In the genomic region with DNA sequence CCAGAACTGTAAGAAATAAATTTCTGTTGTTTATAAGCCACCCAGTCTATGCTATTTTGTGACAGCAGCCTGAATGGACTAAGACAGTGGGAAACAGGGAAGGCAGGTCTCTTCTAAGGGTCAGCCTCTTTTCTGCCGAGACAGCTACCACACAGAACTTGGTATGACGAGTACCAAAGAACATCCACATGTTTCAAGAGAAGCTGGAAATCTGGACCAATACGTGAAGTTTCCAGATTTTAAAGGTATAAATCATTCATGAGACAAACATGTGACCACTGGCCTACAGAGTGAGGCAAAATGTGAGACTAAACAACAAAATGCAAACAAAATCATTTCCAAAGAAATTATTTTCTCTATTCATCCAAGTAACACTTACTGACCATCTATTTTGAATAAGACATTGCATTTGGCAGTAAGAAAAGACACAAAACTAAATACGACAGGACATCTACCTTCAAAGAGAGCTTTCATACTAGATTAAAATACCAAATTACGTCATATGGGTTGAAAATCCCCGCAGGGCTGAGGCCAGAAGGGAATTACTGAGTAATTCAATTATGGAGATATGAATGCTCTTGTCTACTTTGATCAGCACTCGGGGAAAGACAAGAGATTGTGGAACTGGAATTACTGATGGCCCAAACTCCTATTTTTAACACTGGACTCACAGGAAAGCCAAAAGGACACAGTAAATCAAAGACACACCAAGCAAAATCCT, we compare ENCODE assay signal across 11 cellular contexts. TPM values are rescaled to one million over a fixed set of nuclear protein-coding genes. Genes with fewer than 3 reads are reported as not detected.
A peak's percentile ranks its signal among the peaks of the same experiment; 100 is the strongest.
DNase-seq lines count a peak whose midpoint lies in the region; ATAC-seq and TF ChIP-seq lines count a peak whose summit lies in the region.
"Had no signal": no experiment of that assay in that cellular context is flagged by ENCODE, and none has a peak within 500 bp of the region (broad histone marks: within the 10 kb centered on the region; RNA-seq: fewer than 3 reads in every experiment).

No MANE protein-coding gene starts in this region.

- WGBS in SK-N-SH (ENCODE audit: low lambda C conversion rate) = 21% methylated on average over 7 of the region's 7 CpGs
- 75 to 87% (median 85%) methylated on average over 7 of the region's 7 CpGs for WGBS in spleen, 5 donors

- no peak overlapping the region for H2AFZ ChIP-seq in SK-N-SH (ENCODE audit: low read depth)

- peak; percentile 63 to 76; a peak in 2 of 4 replicates for TF ChIP-seq EP300 in SK-N-SH (IDR thresholded peaks at IDR 0.05; ENCODE audit: borderline replicate concordance in 1 of 2, low read depth in 1 of 2, low read length in 1 of 2)

- CTCF ChIA-PET in SK-N-SH (lab: Yijun Ruan, JAX) = interaction anchor here (0.7 to 2.6 kb wide), 4 partner anchors 9 to 171 kb away, joined by 3 to 21 read pairs (median 7); no protein-coding TSS in a partner anchor

- H3K27me3 ChIP-seq in SK-N-SH (ENCODE audit: insufficient read depth) (no peaks in the 10 kb centered on the region), spleen (replicated peaks in 1 of 7) (no peaks in the 10 kb centered on the region)

- H3K9ac ChIP-seq in SK-N-SH = no peak overlapping the region

- TF ChIP-seq POLR2A in spleen (IDR thresholded peaks at IDR 0.05) = no peak

- H3K9me3 ChIP-seq in SK-N-SH (no peaks in the 10 kb centered on the region), spleen (no peaks in the 10 kb centered on the region)

- peaks cover 42% of the 10 kb centered on the region for H3F3A ChIP-seq in SK-N-SH (replicated peaks; ENCODE audit: insufficient read depth)

- peaks cover 40% of the 10 kb centered on the region for H4K20me1 ChIP-seq in SK-N-SH (ENCODE audit: insufficient read depth)

- peaks cover 96% of the 10 kb centered on the region for H3K79me2 ChIP-seq in SK-N-SH (ENCODE audit: insufficient read depth)

- H3K9me2 ChIP-seq in SK-N-SH = no peaks in the 10 kb centered on the region

- intact Hi-C loops in spleen (cut with DNase I; ENCODE audit: low total_unique reads) = no loop called here

- peak overlapping the region; percentile 87 for H3K4me2 ChIP-seq in SK-N-SH

- ATAC-seq in GM21576 (IDR thresholded peaks at IDR 0.05; ENCODE audit: unreplicated experiment) = no peak

- POLR2A ChIA-PET in SK-N-SH (lab: Yijun Ruan, JAX) = no interaction called here

- TF ChIP-seq CTCF in SK-N-SH (IDR thresholded peaks at IDR 0.05) = no peak
- no peak for TF ChIP-seq CTCF in fibroblast of pulmonary artery (IDR thresholded peaks at IDR 0.05; ENCODE audit: low read length, missing control alignments)
- TF ChIP-seq CTCF in spleen (IDR thresholded peaks at IDR 0.05 in 8 of 11, conservative IDR thresholded peaks at IDR 0.05 in 3 of 11) = no peak

- TF ChIP-seq RAD21 in SK-N-SH (IDR thresholded peaks at IDR 0.05; ENCODE audit: low read length) = no peak

- peak; percentile 34 for DNase-seq in AG08395 (ENCODE audit: low spot score)
- peak; percentile 25 for DNase-seq in SK-N-SH
- peak; percentile 41 for DNase-seq in fibroblast of pulmonary artery (ENCODE audit: low read depth)
- DNase-seq in pons (ENCODE audit: low spot score) = peak; percentile 71
- DNase-seq in spleen = no peak
- DNase-seq in activated CD8-positive, alpha-beta memory T cell treated with anti-CD3 and anti-CD28 coated beads, Interleukin-2, amount 50 U/mL, for 4 hours = no peak
- no peak for DNase-seq in DMS53 treated with DMSO at 0.1 percent for 48 hours (lab: John Stamatoyannopoulos, UW; ENCODE audit: unreplicated experiment)
- DNase-seq: AML-193; NCI-H1105 treated with DMSO at 0.1 percent for 48 hours; NK-92 treated with Interleukin-12 subunit alpha and Interleukin-12 subunit beta, amount 100 ng/mL, for 24 hours had no signal

- H3K4me3 ChIP-seq in SK-N-SH (ENCODE audit: low read depth in 2 of 2, low read length in 1 of 2) (no peak overlapping the region), fibroblast of pulmonary artery (replicated peaks; ENCODE audit: low read depth, low read length) (no peak overlapping the region), spleen (no peak overlapping the region)

- H3K27ac ChIP-seq in SK-N-SH (ENCODE audit: low read depth in 2 of 2, low read length in 1 of 2) (peak overlapping the region; percentile 91 to 96), spleen (peak overlapping the region in 4 of 8 donors; percentile 95 to 97 (median 96))

- H3K4me1 ChIP-seq in SK-N-SH (ENCODE audit: control insufficient read depth in 1 of 2, insufficient read depth in 2 of 2, low read depth in 1 of 2, low read length in 1 of 2) (peaks cover 21 to 41% of the 10 kb centered on the region in 2 experiments; a peak in 3 of 4 replicates), spleen (peaks cover 31 to 100% (median 65%) of the 10 kb centered on the region in 6 donors)

- H3K36me3 ChIP-seq in SK-N-SH (replicated peaks in 1 of 2; ENCODE audit: control insufficient read depth in 1 of 2, insufficient read depth in 2 of 2, low read length in 1 of 2) (no peaks in the 10 kb centered on the region), spleen (peaks cover 0 to 6% (median 0%) of the 10 kb centered on the region in 6 donors)

TF ChIP-seq in SK-N-SH, 30 proteins besides CTCF, POLR2A, EP300 and RAD21 (continues in another document):
- TF ChIP-seq SIN3A (IDR thresholded peaks at IDR 0.05; ENCODE audit: borderline replicate concordance, low read depth, low read length) = no peak
- peak; percentile 64; the same call in 1 of the 2 replicates for TF ChIP-seq GATA2 (CRISPR knock-in tag; IDR thresholded peaks at IDR 0.05)
- no peak for TF ChIP-seq FOSL2 (IDR thresholded peaks at IDR 0.05; ENCODE audit: borderline replicate concordance, low read depth)
- 0 out of 2 replicates have a peak, but pooled peaks have one; percentile 8 for TF ChIP-seq RXRA (IDR thresholded peaks at IDR 0.05; ENCODE audit: borderline replicate concordance, low read depth)
- TF ChIP-seq POLR2AphosphoS5 (IDR thresholded peaks at IDR 0.05; ENCODE audit: low read depth, low read length) = peak; percentile 62; the same call in 1 of the 2 replicates
- peak; percentile 55 for TF ChIP-seq JUND (IDR thresholded peaks at IDR 0.05)
- TF ChIP-seq GABPA (IDR thresholded peaks at IDR 0.05; ENCODE audit: low read depth) = no peak
- TF ChIP-seq RFX5 (IDR thresholded peaks at IDR 0.05; ENCODE audit: low read length) = no peak
- TF ChIP-seq FOXJ3 (CRISPR knock-in tag; IDR thresholded peaks at IDR 0.05) = no peak
- peak; percentile 89 for TF ChIP-seq PBX3 (IDR thresholded peaks at IDR 0.05)
- peak; percentile 74; the same call in 1 of the 2 replicates for TF ChIP-seq TEAD4 (IDR thresholded peaks at IDR 0.05; ENCODE audit: borderline replicate concordance, insufficient read depth)
- 0 out of 2 replicates have a peak, but pooled peaks have one; percentile 24 for TF ChIP-seq ZBTB33 (IDR thresholded peaks at IDR 0.05; ENCODE audit: borderline replicate concordance, low read depth)
- TF ChIP-seq, protein P1, sequence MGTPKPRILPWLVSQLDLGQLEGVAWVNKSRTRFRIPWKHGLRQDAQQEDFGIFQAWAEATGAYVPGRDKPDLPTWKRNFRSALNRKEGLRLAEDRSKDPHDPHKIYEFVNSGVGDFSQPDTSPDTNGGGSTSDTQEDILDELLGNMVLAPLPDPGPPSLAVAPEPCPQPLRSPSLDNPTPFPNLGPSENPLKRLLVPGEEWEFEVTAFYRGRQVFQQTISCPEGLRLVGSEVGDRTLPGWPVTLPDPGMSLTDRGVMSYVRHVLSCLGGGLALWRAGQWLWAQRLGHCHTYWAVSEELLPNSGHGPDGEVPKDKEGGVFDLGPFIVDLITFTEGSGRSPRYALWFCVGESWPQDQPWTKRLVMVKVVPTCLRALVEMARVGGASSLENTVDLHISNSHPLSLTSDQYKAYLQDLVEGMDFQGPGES (IDR thresholded peaks at IDR 0.05; ENCODE audit: low read depth, low read length) = no peak
- TF ChIP-seq SMC3 (IDR thresholded peaks at IDR 0.05; ENCODE audit: low read depth, low read length) = no peak
- TF ChIP-seq FOXM1 (IDR thresholded peaks at IDR 0.05; ENCODE audit: low read depth) = no peak

RNA-seq across cellular contexts. Expression of gene SCARB2, which starts 7.2 kb away (rescaled TPM):
- polyA plus RNA-seq in SK-N-SH (2012; rRNA removed) (81.3 and 82.6 TPM in 2 replicates), spleen (10 to 100 TPM; 27.2 to 32.0 (median 28.8) TPM)
- polyA plus RNA-seq in SK-N-SH (2012; cell fraction: cytosol; rRNA removed) = 108 TPM in 2 replicates
- 45.5 and 83.0 TPM in 2 replicates for polyA plus RNA-seq in SK-N-SH (2012; cell fraction: nucleus; rRNA removed)
- 100 to 1,000 TPM; 107 to 201 (median 156) TPM for total RNA-seq in spleen

RNA-seq across cellular contexts. Expression of gene FAM47E, which starts 45.1 kb away (rescaled TPM):
- polyA plus RNA-seq in SK-N-SH (2012; rRNA removed) = 1.8 and 2.5 TPM in 2 replicates
- 1.9 and 2.7 TPM in 2 replicates for polyA plus RNA-seq in SK-N-SH (2012; cell fraction: cytosol; rRNA removed)
- 2.3 and 5.4 TPM in 2 replicates for polyA plus RNA-seq in SK-N-SH (2012; cell fraction: nucleus; rRNA removed)
- total RNA-seq in spleen = 1 to 10 TPM in 6 of 7 donors, under 1 TPM in 1; 0.66 to 6.2 (median 2.4) TPM
- polyA plus RNA-seq in spleen = 1 to 10 TPM; 1.0 to 1.4 (median 1.3) TPM

RNA-seq across cellular contexts. Expression of gene NUP54, which starts 58.2 kb away (rescaled TPM):
- 19.4 and 20.4 TPM in 2 replicates for polyA plus RNA-seq in SK-N-SH (2012; rRNA removed)
- 26.8 and 27.3 TPM in 2 replicates for polyA plus RNA-seq in SK-N-SH (2012; cell fraction: cytosol; rRNA removed)
- polyA plus RNA-seq in SK-N-SH (2012; cell fraction: nucleus; rRNA removed) = 10.2 and 25.7 TPM in 2 replicates
- 10 to 100 TPM; 26.2 to 43.2 (median 34.5) TPM for total RNA-seq in spleen
- polyA plus RNA-seq in spleen = 10 to 100 TPM; 22.8 to 28.9 (median 28.8) TPM

Comparison
In these comparisons a context has a peak if more than half of its experiments do, and no peak if none do; other contexts are left out.
1. DNase-seq: peak in AG08395 (single experiment), SK-N-SH (single experiment), fibroblast of pulmonary artery (single experiment) and pons (single experiment); none in spleen (single experiment), activated CD8-positive, alpha-beta memory T cell treated with anti-CD3 and anti-CD28 coated beads, Interleukin-2, amount 50 U/mL, for 4 hours (single experiment) and DMS53 treated with DMSO at 0.1 percent for 48 hours (single experiment).